16 cellular contexts compared by ENCODE assay signal in genomic region chr5:129977810-129978209, GRCh38.
A peak's percentile ranks its signal among the peaks of the same experiment; 100 is the strongest.
DNase-seq lines count a peak whose midpoint lies in the region; ATAC-seq lines count a peak whose summit lies in the region.
"Had no signal": no experiment of that assay in that cellular context is flagged by ENCODE, and none has a peak within 500 bp of the region (broad histone marks: within the 10 kb centered on the region; RNA-seq: fewer than 3 reads in every experiment).

No MANE protein-coding gene starts in this region.

- H3K27me3 Mint-ChIP-seq in activated naive CD4-positive, alpha-beta T cell treated with anti-CD3 and anti-CD28 coated beads for 36 hours (ENCODE audit: low read depth): no peaks in the 10 kb centered on the region

- H3K4me1 Mint-ChIP-seq in activated naive CD4-positive, alpha-beta T cell treated with anti-CD3 and anti-CD28 coated beads for 36 hours (ENCODE audit: low read depth): no peaks in the 10 kb centered on the region
- H3K4me1 Mint-ChIP-seq: CD14-positive monocyte had no signal

- DNase-seq in activated naive CD4-positive, alpha-beta T cell treated with anti-CD3 and anti-CD28 coated beads for 36 hours: no peak
- DNase-seq in MV-4-11 (lab: John Stamatoyannopoulos, UW) (no peak), left lobe of liver (ENCODE audit: low spot score) (no peak)
- DNase-seq: activated CD8-positive, alpha-beta T cell treated with anti-CD3 and anti-CD28 coated beads, Interleukin-2, amount 10 ng/mL, durations not matched to agents 7 days and 5 days; aorta; head of caudate nucleus; KBM-7; NCI-H1436; transverse colon had no signal

- H3K4me3 Mint-ChIP-seq in activated naive CD4-positive, alpha-beta T cell treated with anti-CD3 and anti-CD28 coated beads for 36 hours: no peak overlapping the region
- H3K4me3 Mint-ChIP-seq: activated CD8-positive, alpha-beta T cell treated with anti-CD3 and anti-CD28 coated beads, Interleukin-2, amount 10 ng/mL, durations not matched to agents 7 days and 5 days; CD14-positive monocyte had no signal

- H3K9me3 Mint-ChIP-seq in activated naive CD4-positive, alpha-beta T cell treated with anti-CD3 and anti-CD28 coated beads for 36 hours: no peaks in the 10 kb centered on the region
- H3K9me3 Mint-ChIP-seq: activated T-helper 2 cell treated with anti-CD3 and anti-CD28 coated beads, Interferon-gamma antibody, Interleukin-2, Interleukin-4, amounts not matched to agents 10 μg/mL and 5 μg/mL and 100 μg/mL, durations not matched to agents 14 hours and 24 hours and 36 hours had no signal

- CTCF ChIA-PET in activated naive CD4-positive, alpha-beta T cell treated with anti-CD3 and anti-CD28 coated beads for 36 hours (lab: Charles Lee): no interaction called here

- intact Hi-C loops in activated naive CD4-positive, alpha-beta T cell treated with anti-CD3 and anti-CD28 coated beads for 36 hours (cut with micrococcal nuclease): no loop called here

- ATAC-seq in GM19438 (IDR thresholded peaks at IDR 0.05; ENCODE audit: low read depth, unreplicated experiment) (peak; percentile 95), GM21825 (IDR thresholded peaks at IDR 0.05; ENCODE audit: unreplicated experiment) (peak; percentile 82), HG03342 (IDR thresholded peaks at IDR 0.05; ENCODE audit: unreplicated experiment) (peak; percentile 93), HG03521 (IDR thresholded peaks at IDR 0.05; ENCODE audit: unreplicated experiment) (no peak), left lobe of liver (no peak)
- ATAC-seq: activated CD8-positive, alpha-beta T cell treated with anti-CD3 and anti-CD28 coated beads, Interleukin-2, amount 10 ng/mL, durations not matched to agents 7 days and 5 days; SK-N-SH treated with all-trans-retinoic acid at 6 μM for 48 hours had no signal

- no peak overlapping the region for H3K27ac Mint-ChIP-seq in activated naive CD4-positive, alpha-beta T cell treated with anti-CD3 and anti-CD28 coated beads for 36 hours
- H3K27ac Mint-ChIP-seq: activated CD8-positive, alpha-beta T cell treated with anti-CD3 and anti-CD28 coated beads, Interleukin-2, amount 10 ng/mL, durations not matched to agents 7 days and 5 days; activated T-helper 2 cell treated with anti-CD3 and anti-CD28 coated beads, Interferon-gamma antibody, Interleukin-2, Interleukin-4, amounts not matched to agents 10 μg/mL and 5 μg/mL and 100 μg/mL, durations not matched to agents 14 hours and 24 hours and 36 hours; CD14-positive monocyte had no signal

- no peaks in the 10 kb centered on the region for H3K36me3 Mint-ChIP-seq in activated naive CD4-positive, alpha-beta T cell treated with anti-CD3 and anti-CD28 coated beads for 36 hours (ENCODE audit: low read depth)
- H3K36me3 Mint-ChIP-seq: CD14-positive monocyte had no signal

Comparison
In these comparisons a context has a peak if more than half of its experiments do, and no peak if none do; other contexts are left out.
1. ATAC-seq: peak in GM19438 (single experiment), GM21825 (single experiment) and HG03342 (single experiment); none in HG03521 (single experiment) and left lobe of liver (single experiment).